ENCODE assay signal across 31 cellular contexts in genomic region chr2:71187589-71187988, GRCh38.
"Had no signal": no experiment of that assay in that cellular context is flagged by ENCODE, and none has a peak within 500 bp of the region (broad histone marks: within the 10 kb centered on the region; RNA-seq: fewer than 3 reads in every experiment).

No MANE protein-coding gene starts in this region.

- H3K27me3 Mint-ChIP-seq: activated B cell treated with CpG ODN at 0.5 μM for 24 hours; activated CD4-positive, alpha-beta memory T cell treated with anti-CD3 and anti-CD28 coated beads for 36 hours; activated CD4-positive, alpha-beta T cell treated with anti-CD3 and anti-CD28 coated beads, Interleukin-2, amount 10 ng/mL, durations not matched to agents 7 days and 5 days; activated CD8-positive, alpha-beta T cell treated with anti-CD3 and anti-CD28 coated beads for 36 hours; activated naive CD8-positive, alpha-beta T cell treated with anti-CD3 and anti-CD28 coated beads for 36 hours; activated T-helper 17 cell treated with anti-CD3 and anti-CD28 coated beads, Interleukin-2, amount 50 U/mL, for 72 hours had no signal

- H3K4me1 Mint-ChIP-seq: activated B cell treated with CpG ODN at 0.5 μM for 24 hours; activated T-helper 17 cell treated with anti-CD3 and anti-CD28 coated beads, Interleukin-2, amount 50 U/mL, for 72 hours had no signal

- H3K36me3 Mint-ChIP-seq: activated CD4-positive, alpha-beta memory T cell treated with anti-CD3 and anti-CD28 coated beads for 36 hours; activated naive CD4-positive, alpha-beta T cell treated with anti-CD3 and anti-CD28 coated beads, Interleukin-2, amount 50 U/mL, for 72 hours; activated naive CD8-positive, alpha-beta T cell treated with anti-CD3 and anti-CD28 coated beads for 36 hours had no signal

- H3K4me3 ChIP-seq: adrenal gland, body of pancreas, breast epithelium had no signal

- H3K36me3 ChIP-seq: adrenal gland, brain microvascular endothelial cell, breast epithelium had no signal

- H3K9me3 ChIP-seq: adrenal gland, body of pancreas, breast epithelium had no signal

- H3K27ac Mint-ChIP-seq: activated B cell treated with CpG ODN at 0.5 μM for 24 hours; activated CD4-positive, alpha-beta memory T cell treated with anti-CD3 and anti-CD28 coated beads for 36 hours; activated CD4-positive, alpha-beta T cell treated with anti-CD3 and anti-CD28 coated beads, Interleukin-2, amount 10 ng/mL, durations not matched to agents 7 days and 5 days; activated CD8-positive, alpha-beta T cell treated with anti-CD3 and anti-CD28 coated beads for 36 hours; activated naive CD4-positive, alpha-beta T cell treated with anti-CD3 and anti-CD28 coated beads for 36 hours; activated naive CD4-positive, alpha-beta T cell treated with anti-CD3 and anti-CD28 coated beads, Interleukin-2, amount 50 U/mL, for 72 hours; activated naive CD8-positive, alpha-beta T cell treated with anti-CD3 and anti-CD28 coated beads for 36 hours; activated T-helper 1 cell treated with anti-CD3 and anti-CD28 coated beads, Interleukin-12 subunit alpha, Interleukin-12 subunit beta, Interleukin-2, Interleukin-4 antibody, amounts not matched to agents 30 ng/mL and 10 ng/mL and 1 ng/mL, durations not matched to agents 14 hours and 24 hours and 36 hours; activated T-helper 17 cell treated with anti-CD3 and anti-CD28 coated beads, Interleukin-2, amount 50 U/mL, for 72 hours; T-helper 1 cell treated with Interleukin-12 subunit alpha and Interleukin-12 subunit beta and Interleukin-4 antibody, amounts not matched to agents 30 μg/mL and 1 μg/mL, for 36 hours; T-helper 2 cell treated with Interferon-gamma antibody and Interleukin-4, amounts not matched to agents 5 μg/mL and 100 μg/mL, for 36 hours had no signal

- H3K27me3 ChIP-seq: adrenal gland, body of pancreas, brain microvascular endothelial cell, breast epithelium had no signal

- H3K9me3 Mint-ChIP-seq: activated B cell treated with CpG ODN at 0.5 μM for 24 hours; activated CD4-positive, alpha-beta memory T cell treated with anti-CD3 and anti-CD28 coated beads for 36 hours; activated CD4-positive, alpha-beta T cell treated with anti-CD3 and anti-CD28 coated beads, Interleukin-2, amount 10 ng/mL, durations not matched to agents 7 days and 5 days; activated CD8-positive, alpha-beta T cell treated with anti-CD3 and anti-CD28 coated beads for 36 hours; activated naive CD4-positive, alpha-beta T cell treated with anti-CD3 and anti-CD28 coated beads for 36 hours; activated naive CD4-positive, alpha-beta T cell treated with anti-CD3 and anti-CD28 coated beads, Interleukin-2, amount 50 U/mL, for 72 hours; activated naive CD8-positive, alpha-beta T cell treated with anti-CD3 and anti-CD28 coated beads for 36 hours; activated T-helper 1 cell treated with anti-CD3 and anti-CD28 coated beads, Interleukin-12 subunit alpha, Interleukin-12 subunit beta, Interleukin-2, Interleukin-4 antibody, amounts not matched to agents 30 ng/mL and 10 ng/mL and 1 ng/mL, durations not matched to agents 14 hours and 24 hours and 36 hours; activated T-helper 17 cell treated with anti-CD3 and anti-CD28 coated beads, Interleukin-2, amount 50 U/mL, for 72 hours; T-helper 1 cell treated with Interleukin-12 subunit alpha and Interleukin-12 subunit beta and Interleukin-4 antibody, amounts not matched to agents 30 μg/mL and 1 μg/mL, for 36 hours; T-helper 2 cell treated with Interferon-gamma antibody and Interleukin-4, amounts not matched to agents 5 μg/mL and 100 μg/mL, for 36 hours had no signal

- DNase-seq: activated B cell treated with CpG ODN at 0.5 μM for 24 hours; activated CD4-positive, alpha-beta memory T cell treated with anti-CD3 and anti-CD28 coated beads for 36 hours; activated CD4-positive, alpha-beta T cell treated with anti-CD3 and anti-CD28 coated beads for 48 hours; activated CD4-positive, alpha-beta T cell treated with anti-CD3 and anti-CD28 coated beads, Interleukin-2, amount 10 ng/mL, durations not matched to agents 7 days and 5 days; activated CD4-positive, CD25-positive, alpha-beta regulatory T cell treated with anti-CD3 and anti-CD28 coated beads, Interleukin-2, amount 50 U/mL, for 72 hours; activated CD8-positive, alpha-beta memory T cell treated with anti-CD3 and anti-CD28 coated beads, Interleukin-2, amount 50 U/mL, for 4 hours; activated CD8-positive, alpha-beta T cell treated with anti-CD3 and anti-CD28 coated beads for 36 hours; activated effector memory CD4-positive, alpha-beta T cell treated with anti-CD3 and anti-CD28 coated beads, Interleukin-2, amount 50 U/mL, for 16 hours; activated gamma-delta T cell treated with Interleukin-2 at 50 U/mL for 16 hours; activated naive CD4-positive, alpha-beta T cell; activated naive CD4-positive, alpha-beta T cell treated with anti-CD3 and anti-CD28 coated beads for 36 hours; activated naive CD4-positive, alpha-beta T cell treated with anti-CD3 and anti-CD28 coated beads, Interleukin-2, amount 50 U/mL, for 16 hours; activated naive CD8-positive, alpha-beta T cell treated with anti-CD3 and anti-CD28 coated beads for 36 hours; activated T-cell treated with anti-CD3 and anti-CD28 coated beads for 4 hours; activated T-cell treated with anti-CD3 and anti-CD28 coated beads, Interleukin-2, amount 50 U/mL, for 1 hour; activated T-cell treated with anti-CD3 and anti-CD28 coated beads, Interleukin-2, amount 50 U/mL, for 48 hours; adrenal gland; amniotic stem cell; aorta; body of pancreas; brain microvascular endothelial cell; central memory CD4-positive, alpha-beta T cell; T-helper 1 cell; T-helper 9 cell had no signal

- H3K27ac ChIP-seq: adrenal gland, body of pancreas, brain microvascular endothelial cell, breast epithelium, VCaP had no signal

- ATAC-seq: activated CD8-positive, alpha-beta T cell treated with anti-CD3 and anti-CD28 coated beads for 36 hours; activated T-helper 17 cell treated with anti-CD3 and anti-CD28 coated beads, Interleukin-2, amount 50 U/mL, for 72 hours; body of pancreas had no signal

- H3K4me3 Mint-ChIP-seq: activated B cell treated with CpG ODN at 0.5 μM for 24 hours; activated CD4-positive, alpha-beta memory T cell treated with anti-CD3 and anti-CD28 coated beads for 36 hours; activated CD4-positive, alpha-beta T cell treated with anti-CD3 and anti-CD28 coated beads, Interleukin-2, amount 10 ng/mL, durations not matched to agents 7 days and 5 days; activated CD8-positive, alpha-beta T cell treated with anti-CD3 and anti-CD28 coated beads for 36 hours; activated naive CD4-positive, alpha-beta T cell treated with anti-CD3 and anti-CD28 coated beads for 36 hours; activated naive CD8-positive, alpha-beta T cell treated with anti-CD3 and anti-CD28 coated beads for 36 hours; activated T-helper 1 cell treated with anti-CD3 and anti-CD28 coated beads, Interleukin-12 subunit alpha, Interleukin-12 subunit beta, Interleukin-2, Interleukin-4 antibody, amounts not matched to agents 30 ng/mL and 10 ng/mL and 1 ng/mL, durations not matched to agents 14 hours and 24 hours and 36 hours; activated T-helper 17 cell treated with anti-CD3 and anti-CD28 coated beads, Interleukin-2, amount 50 U/mL, for 72 hours; T-helper 1 cell treated with Interleukin-12 subunit alpha and Interleukin-12 subunit beta and Interleukin-4 antibody, amounts not matched to agents 30 μg/mL and 1 μg/mL, for 36 hours; T-helper 2 cell treated with Interferon-gamma antibody and Interleukin-4, amounts not matched to agents 5 μg/mL and 100 μg/mL, for 36 hours had no signal

- H3K4me1 ChIP-seq: adrenal gland, body of pancreas, breast epithelium had no signal
